Comparison of ENCODE assay signal across 8 cellular contexts in genomic region chr11:30143098-30143705, GRCh38.
DNase-seq lines count a peak whose midpoint lies in the region; ATAC-seq, FAIRE-seq and TF ChIP-seq lines count a peak whose summit lies in the region.

No MANE protein-coding gene starts in this region.

- no peaks in the 10 kb centered on the region for H3K9me3 ChIP-seq in WERI-Rb-1 (ENCODE audit: severe bottlenecking)

- no peaks in the 10 kb centered on the region for H3K36me3 ChIP-seq in WERI-Rb-1

- H3K27me3 ChIP-seq in WERI-Rb-1 (ENCODE audit: insufficient read depth, low read depth, severe bottlenecking) = no peaks in the 10 kb centered on the region

- H3K27ac ChIP-seq in WERI-Rb-1 = no peak overlapping the region

- H3K4me3 ChIP-seq in LNCaP clone FGC (ENCODE audit: low read depth, low read length) = no peak overlapping the region
- no peak overlapping the region for H3K4me3 ChIP-seq in WERI-Rb-1 (ENCODE audit: low read depth, low read length)

- peak; percentile 81 for ATAC-seq in GM21515 (IDR thresholded peaks at IDR 0.05; ENCODE audit: unreplicated experiment)
- ATAC-seq in GM19023 (IDR thresholded peaks at IDR 0.05; ENCODE audit: unreplicated experiment) = no peak

- DNase-seq in NCI-H2107 treated with DMSO at 0.1 percent for 48 hours (lab: John Stamatoyannopoulos, UW; ENCODE audit: unreplicated experiment) = peak; percentile 11
- no peak for DNase-seq in NCI-H2107 (lab: John Stamatoyannopoulos, UW)
- DNase-seq in LNCaP clone FGC (ENCODE audit: low read depth) = no peak
- peak; percentile 13 for DNase-seq in WERI-Rb-1
- peak; percentile 69 for DNase-seq in iPS-NIHi7 (ENCODE audit: extremely low spot score)
- peak; percentile 30 for DNase-seq in urothelium cell line (ENCODE audit: low spot score)

- TF ChIP-seq CTCF in LNCaP clone FGC (IDR thresholded peaks at IDR 0.05; ENCODE audit: control insufficient read depth, extremely low read depth, insufficient read depth) (peak; percentile 65), WERI-Rb-1 (IDR thresholded peaks at IDR 0.05; ENCODE audit: low read depth, low read length) (peak; percentile 70)

- no peak for FAIRE-seq in urothelium cell line (lab: Jason Lieb, UNC)

Comparison
In these comparisons a context has a peak if more than half of its experiments do, and no peak if none do; other contexts are left out.
1. DNase-seq: peak in NCI-H2107 treated with DMSO at 0.1 percent for 48 hours (single experiment), WERI-Rb-1 (single experiment), iPS-NIHi7 (single experiment) and urothelium cell line (single experiment); none in NCI-H2107 (single experiment) and LNCaP clone FGC (single experiment).